In the genomic region with DNA sequence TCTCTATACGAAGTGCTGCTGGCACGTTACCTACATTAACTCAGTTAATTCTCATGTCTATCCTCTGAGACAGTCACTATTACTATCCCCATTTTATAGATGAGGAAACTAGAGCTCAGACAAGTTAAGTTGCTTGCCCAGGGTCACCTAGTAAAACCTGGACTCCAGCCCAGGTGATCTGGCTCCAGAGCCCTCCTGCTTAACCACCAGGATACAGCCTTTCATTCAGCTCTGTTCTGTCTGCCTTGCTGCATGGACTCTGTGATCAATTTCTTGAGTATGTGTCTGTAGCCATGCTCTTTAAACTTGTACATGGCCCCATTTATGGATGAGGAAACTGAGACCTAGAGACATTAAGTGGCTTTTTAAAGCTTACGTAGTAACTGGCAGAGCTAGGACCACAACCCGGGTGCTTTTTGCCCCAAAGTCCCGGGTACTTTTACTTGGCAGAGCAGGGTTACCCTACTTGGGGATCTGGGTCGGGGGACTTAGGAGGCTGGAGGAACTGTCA, we compare ENCODE assay signal across 9 cellular contexts. TPM values are rescaled to one million over a fixed set of nuclear protein-coding genes. Genes with fewer than 3 reads are reported as not detected.
DNase-seq lines count a peak whose midpoint lies in the region; ATAC-seq and TF ChIP-seq lines count a peak whose summit lies in the region.
"Had no signal": no experiment of that assay in that cellular context is flagged by ENCODE, and none has a peak within 500 bp of the region (broad histone marks: within the 10 kb centered on the region; RNA-seq: fewer than 3 reads in every experiment).

No MANE protein-coding gene starts in this region.

- POLR2A ChIA-PET in PC-9 (lab: Charles Lee; ENCODE audit: unreplicated experiment) = interaction anchor here (0.5 to 0.6 kb wide), 3 partner anchors 55 to 957 kb away, joined by 3 to 9 read pairs (median 3); no protein-coding TSS in a partner anchor

- no peak overlapping the region for H3K27ac ChIP-seq in GM23338 (ENCODE audit: low read depth)
- peak overlapping the region; percentile 81 for H3K27ac ChIP-seq in PC-9
- peak overlapping the region in 20 of 21 experiments; percentile 24 to 97 (median 78) for H3K27ac ChIP-seq in skin epidermis
- no peak overlapping the region for H3K27ac ChIP-seq in trophoblast cell (ENCODE audit: low read depth, low read length)

- no peak overlapping the region for H2BK5ac ChIP-seq in trophoblast cell (ENCODE audit: low read depth, low read length, poor library complexity)

- no peak overlapping the region for H3K4ac ChIP-seq in trophoblast cell (ENCODE audit: low read depth, low read length)

- no peak overlapping the region for H3K18ac ChIP-seq in trophoblast cell (ENCODE audit: low read length)

- no peak overlapping the region for H3K9ac ChIP-seq in trophoblast cell (ENCODE audit: low read length)

- BruUV-seq in PC-9 (replicated peaks; lab: Mats Ljungman, UMichigan) = no TSS peak

- H3K23ac ChIP-seq in trophoblast cell (ENCODE audit: low read length) = no peak overlapping the region

- no peak overlapping the region for H2AK5ac ChIP-seq in trophoblast cell (ENCODE audit: low read length)

- H3K9me3 ChIP-seq in PC-9 (ENCODE audit: insufficient read depth, low read depth) (no peaks in the 10 kb centered on the region), trophoblast cell (ENCODE audit: insufficient read depth, low read depth, low read length) (peaks cover 2% of the 10 kb centered on the region)

- CTCF ChIA-PET in PC-9 (lab: Charles Lee) = interaction anchor here (0.6 to 0.8 kb wide), 3 partner anchors 67 to 80 kb away, joined by 3 to 7 read pairs (median 4); no protein-coding TSS in a partner anchor

- no peak overlapping the region for H3K27ac Mint-ChIP-seq in GM23338
- H3K27ac Mint-ChIP-seq in effector memory CD8-positive, alpha-beta T cell = peak overlapping the region; percentile 78 to 98

- H3K79me2 ChIP-seq in GM23338 (replicated peaks; ENCODE audit: insufficient read depth) (peaks cover 33% of the 10 kb centered on the region), PC-9 (ENCODE audit: low read depth) (0 out of 2 replicates have a peak, but pooled peaks cover 4% of the 10 kb centered on the region), trophoblast cell (ENCODE audit: control insufficient read depth, insufficient read depth, low read length, poor library complexity) (peaks cover 17% of the 10 kb centered on the region)

- ATAC-seq in GM23338 = no peak
- no peak for ATAC-seq in effector memory CD8-positive, alpha-beta T cell (replicated peaks)

- no peak overlapping the region for H4K8ac ChIP-seq in trophoblast cell (ENCODE audit: low read depth, low read length)

- H3F3A ChIP-seq in GM23338 (replicated peaks; ENCODE audit: low read depth) (no peaks in the 10 kb centered on the region), PC-9 (ENCODE audit: insufficient read depth, low read depth) (peaks cover 39% of the 10 kb centered on the region)

- no peak for DNase-seq in GM23338 (ENCODE audit: low spot score)
- DNase-seq in PC-9 = no peak
- DNase-seq in effector memory CD8-positive, alpha-beta T cell = no peak
- no peak for DNase-seq in trophoblast cell
- DNase-seq in activated gamma-delta T cell treated with Interleukin-2 at 50 U/mL for 16 hours = no peak
- no peak for DNase-seq in C1 segment of cervical spinal cord (lab: John Stamatoyannopoulos, UW)
- DNase-seq: GOT3 had no signal

- H3K4me1 Mint-ChIP-seq in GM23338 = peaks cover 20% of the 10 kb centered on the region
- H3K4me1 Mint-ChIP-seq in effector memory CD8-positive, alpha-beta T cell (ENCODE audit: low read depth in 2 of 2) = peaks cover 18 to 20% of the 10 kb centered on the region in 2 donors

- no peaks in the 10 kb centered on the region for H3K9me2 ChIP-seq in GM23338 (ENCODE audit: insufficient read depth)
- no peaks in the 10 kb centered on the region for H3K9me2 ChIP-seq in PC-9 (ENCODE audit: insufficient read depth)

- H4K20me1 ChIP-seq in GM23338 (replicated peaks; ENCODE audit: insufficient read depth) = no peaks in the 10 kb centered on the region; the same call in none of the 2 replicates
- no peaks in the 10 kb centered on the region for H4K20me1 ChIP-seq in PC-9 (ENCODE audit: insufficient read depth)

- no peak overlapping the region for H3K4me3 ChIP-seq in GM23338
- H3K4me3 ChIP-seq in PC-9 = no peak overlapping the region
- no peak overlapping the region for H3K4me3 ChIP-seq in skin epidermis
- no peak overlapping the region for H3K4me3 ChIP-seq in trophoblast cell (ENCODE audit: low read depth, low read length)

- H4K12ac ChIP-seq in trophoblast cell (ENCODE audit: low read depth, low read length) = no peak overlapping the region

- no peak overlapping the region for H4K91ac ChIP-seq in trophoblast cell (ENCODE audit: low read depth, low read length)

- H3K9me3 Mint-ChIP-seq in GM23338 = no peaks in the 10 kb centered on the region
- no peaks in the 10 kb centered on the region for H3K9me3 Mint-ChIP-seq in effector memory CD8-positive, alpha-beta T cell

- WGBS in trophoblast cell (ENCODE audit: extremely low coverage, insufficient coverage, insufficient read length) = no CpG with 5 or more reads among the region's 6 CpGs

- H3K27me3 Mint-ChIP-seq in GM23338 (ENCODE audit: insufficient read depth, low read depth, poor library complexity) = peaks cover 33% of the 10 kb centered on the region
- H3K27me3 Mint-ChIP-seq in effector memory CD8-positive, alpha-beta T cell = no peaks in the 10 kb centered on the region

- peaks cover 18% of the 10 kb centered on the region for H3K79me1 ChIP-seq in trophoblast cell (ENCODE audit: low read length)

- H3K36me3 ChIP-seq in GM23338 (ENCODE audit: insufficient read depth) (peaks cover 17% of the 10 kb centered on the region; the same call in 1 of the 2 replicates), PC-9 (ENCODE audit: low read depth) (no peaks in the 10 kb centered on the region), trophoblast cell (ENCODE audit: control insufficient read depth in 1 of 2, insufficient read depth in 2 of 2, low read length in 2 of 2) (peaks cover 43 to 49% of the 10 kb centered on the region in 2 experiments)

- H3K4me1 ChIP-seq in GM23338 (ENCODE audit: insufficient read depth) (peaks cover 18% of the 10 kb centered on the region), PC-9 (replicated peaks; ENCODE audit: insufficient read depth) (peaks cover 32% of the 10 kb centered on the region), trophoblast cell (ENCODE audit: control insufficient read depth in 1 of 2, insufficient read depth in 2 of 2, low read length in 2 of 2) (peaks cover 11 to 12% of the 10 kb centered on the region in 2 experiments)

- no peak overlapping the region for H3K4me3 Mint-ChIP-seq in GM23338
- peak overlapping the region in 1 of 2 donors; percentile 14 for H3K4me3 Mint-ChIP-seq in effector memory CD8-positive, alpha-beta T cell

- no peak overlapping the region for H3K14ac ChIP-seq in trophoblast cell (ENCODE audit: low read length)

- intact Hi-C loops in PC-9 (cut with micrococcal nuclease; ENCODE audit: unreplicated experiment) = loop anchor here (2.0 to 5.0 kb wide), 2 partner anchors 42 to 241 kb away; a partner anchor contains a TSS

- no peak for TF ChIP-seq CTCF in GM23338 (conservative IDR thresholded peaks at IDR 0.05; ENCODE audit: low read depth in 2 of 2)
- TF ChIP-seq CTCF in PC-9 (conservative IDR thresholded peaks at IDR 0.05) = no peak

- no peak overlapping the region for H2BK120ac ChIP-seq in trophoblast cell (ENCODE audit: insufficient read depth, low read length, poor library complexity)

- H3K27me3 ChIP-seq in GM23338 (ENCODE audit: insufficient read depth) = peaks cover 26% of the 10 kb centered on the region
- no peaks in the 10 kb centered on the region for H3K27me3 ChIP-seq in PC-9 (ENCODE audit: insufficient read depth, low read depth)
- peaks cover 6% of the 10 kb centered on the region for H3K27me3 ChIP-seq in trophoblast cell (ENCODE audit: insufficient read depth, low read length)

- H3K4me2 ChIP-seq in GM23338 (peak overlapping the region; percentile 55; the same call in 1 of the 2 replicates), PC-9 (peak overlapping the region; percentile 76), trophoblast cell (ENCODE audit: low read length) (no peak overlapping the region)

- peaks cover 38% of the 10 kb centered on the region for H3K36me3 Mint-ChIP-seq in GM23338 (ENCODE audit: low read depth)
- H3K36me3 Mint-ChIP-seq in effector memory CD8-positive, alpha-beta T cell (ENCODE audit: insufficient read depth) = peaks cover 82% of the 10 kb centered on the region

- no peak overlapping the region for H2BK12ac ChIP-seq in trophoblast cell (ENCODE audit: low read length)

- H2AFZ ChIP-seq in GM23338 (no peak overlapping the region), PC-9 (no peak overlapping the region), trophoblast cell (ENCODE audit: insufficient read depth, low read length, poor library complexity) (no peak overlapping the region)

TF ChIP-seq in GM23338, 12 proteins besides CTCF, POLR2A, EP300 and RAD21 (continues in another document):
- TF ChIP-seq, protein P1, sequence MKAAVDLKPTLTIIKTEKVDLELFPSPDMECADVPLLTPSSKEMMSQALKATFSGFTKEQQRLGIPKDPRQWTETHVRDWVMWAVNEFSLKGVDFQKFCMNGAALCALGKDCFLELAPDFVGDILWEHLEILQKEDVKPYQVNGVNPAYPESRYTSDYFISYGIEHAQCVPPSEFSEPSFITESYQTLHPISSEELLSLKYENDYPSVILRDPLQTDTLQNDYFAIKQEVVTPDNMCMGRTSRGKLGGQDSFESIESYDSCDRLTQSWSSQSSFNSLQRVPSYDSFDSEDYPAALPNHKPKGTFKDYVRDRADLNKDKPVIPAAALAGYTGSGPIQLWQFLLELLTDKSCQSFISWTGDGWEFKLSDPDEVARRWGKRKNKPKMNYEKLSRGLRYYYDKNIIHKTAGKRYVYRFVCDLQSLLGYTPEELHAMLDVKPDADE (IDR thresholded peaks at IDR 0.05) = no peak

RNA-seq across cellular contexts. Expression of a gene that starts 4.7 kb away (rescaled TPM):
- 44.4 and 45.6 TPM in 2 replicates for total RNA-seq in GM23338 (2014; rRNA removed; shearing (Covaris generic))
- 31.5 and 34.0 TPM in 2 replicates for polyA plus RNA-seq in GM23338 (2016; fragmentation: Nextera tagmentation; extraction: Ambion mirVana)
- 14.3 and 14.8 TPM in 2 replicates for total RNA-seq in PC-9 (2021)
- 171 and 186 TPM in 2 replicates for polyA plus RNA-seq in trophoblast cell (2013)

RNA-seq across cellular contexts. Expression of a gene that starts 14.4 kb away (rescaled TPM):
- not detected in 2 replicates for total RNA-seq in GM23338 (2014; rRNA removed; shearing (Covaris generic))
- polyA plus RNA-seq in GM23338 (2016; fragmentation: Nextera tagmentation; extraction: Ambion mirVana) = not detected in 2 replicates
- not detected in 2 replicates for total RNA-seq in PC-9 (2021)
- 0.01 TPM in 2 replicates for polyA plus RNA-seq in trophoblast cell (2013)
- total RNA-seq: kidney epithelial cell had no signal

Comparison
In these comparisons a context has a peak if more than half of its experiments do, and no peak if none do; other contexts are left out.
1. H3K27ac ChIP-seq: peak in PC-9 (single experiment) and skin epidermis (20 of 21); none in GM23338 (single experiment) and trophoblast cell (single experiment).